8 cellular contexts compared by ENCODE assay signal in the genomic region with DNA sequence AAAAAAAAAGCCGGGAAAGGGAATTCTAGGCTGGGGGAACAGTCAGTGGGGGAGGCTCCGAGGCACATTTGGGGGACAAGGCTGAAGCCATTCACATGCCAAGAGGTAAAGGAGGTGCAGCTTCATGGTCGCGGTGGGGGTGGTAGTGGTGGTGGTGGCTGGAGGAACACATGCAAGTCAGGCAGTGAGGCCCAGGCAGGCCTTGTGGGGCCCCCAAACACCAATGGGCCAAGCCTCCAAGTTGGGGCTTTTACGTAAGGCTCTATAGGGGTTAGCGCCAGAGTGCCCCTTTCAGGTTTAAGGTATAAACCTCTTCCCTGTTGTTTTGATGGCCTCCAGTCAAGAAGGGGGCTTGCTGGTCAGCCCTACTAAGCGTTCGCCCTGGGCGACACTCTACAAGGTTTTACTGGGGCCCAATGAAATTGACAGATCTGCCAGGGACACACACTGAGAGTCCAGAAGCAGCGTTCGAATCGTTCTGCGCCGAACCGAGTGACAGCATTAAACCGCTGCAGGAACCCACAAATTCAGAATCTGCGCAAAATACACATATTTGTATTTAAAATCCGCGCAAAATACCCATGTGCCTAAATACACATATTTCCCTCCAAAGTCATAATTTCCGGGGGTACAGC. TPM values are rescaled to one million over a fixed set of nuclear protein-coding genes. Genes with fewer than 3 reads are reported as not detected.
DNase-seq lines count a peak whose midpoint lies in the region; ATAC-seq and TF ChIP-seq lines count a peak whose summit lies in the region.

No MANE protein-coding gene starts in this region.

- H3K4me3 ChIP-seq in heart right ventricle (peak overlapping the region; percentile 65 to 81 (median 78)), breast epithelium (peak overlapping the region; percentile 74 to 84 (median 77)), mesodermal cell (ENCODE audit: extremely low read depth, insufficient read depth, low read length, poor library complexity, severe bottlenecking) (peak overlapping the region; percentile 62), vagina (peak overlapping the region; percentile 54 to 87)

- peaks cover 0 to 28% (median 13%) of the 10 kb centered on the region in 9 donors for H3K36me3 ChIP-seq in heart right ventricle
- H3K36me3 ChIP-seq in breast epithelium, result peaks cover 7% of the 10 kb centered on the region
- H3K36me3 ChIP-seq in mesodermal cell (ENCODE audit: control insufficient read depth, insufficient read depth, low read length), result peaks cover 18% of the 10 kb centered on the region
- peaks cover 0 to 20% of the 10 kb centered on the region in 2 donors for H3K36me3 ChIP-seq in vagina

- ATAC-seq in heart right ventricle, result no peak

- H3K9me3 ChIP-seq in heart right ventricle (no peaks in the 10 kb centered on the region), breast epithelium (no peaks in the 10 kb centered on the region), mesodermal cell (ENCODE audit: control insufficient read depth, low read length) (no peaks in the 10 kb centered on the region), vagina (no peaks in the 10 kb centered on the region)

- H3K4me1 ChIP-seq in heart right ventricle, result peaks cover 3 to 38% (median 29%) of the 10 kb centered on the region in 9 donors
- peaks cover 0 to 4% of the 10 kb centered on the region in 2 donors for H3K4me1 ChIP-seq in breast epithelium
- peaks cover 4% of the 10 kb centered on the region for H3K4me1 ChIP-seq in mesodermal cell (ENCODE audit: control insufficient read depth, insufficient read depth, low read length, poor library complexity, severe bottlenecking)
- peaks cover 33% of the 10 kb centered on the region for H3K4me1 ChIP-seq in vagina

- no peaks in the 10 kb centered on the region for H3K27me3 ChIP-seq in heart right ventricle
- H3K27me3 ChIP-seq in breast epithelium, result no peaks in the 10 kb centered on the region
- H3K27me3 ChIP-seq in vagina, result no peaks in the 10 kb centered on the region

- TF ChIP-seq CTCF in heart right ventricle (IDR thresholded peaks at IDR 0.05) (no peak), breast epithelium (IDR thresholded peaks at IDR 0.05) (no peak), vagina (IDR thresholded peaks at IDR 0.05) (no peak)

- TF ChIP-seq POLR2A in breast epithelium (IDR thresholded peaks at IDR 0.05), result no peak
- TF ChIP-seq POLR2A in vagina (IDR thresholded peaks at IDR 0.05), result no peak

- 62 to 64% methylated on average over 19 to 20 of the region's 20 CpGs for WGBS in heart right ventricle, 2 donors
- 81 to 84% methylated on average over 16 to 19 of the region's 20 CpGs for WGBS in mesodermal cell (ENCODE audit: insufficient coverage in 2 of 2), 2 experiments

- intact Hi-C loops in heart right ventricle (cut with DNase I) (loop anchor here (1.0 to 5.0 kb wide), 5 partner anchors 27 to 37 kb away; a partner anchor contains a TSS), cardiac septum (cut with DNase I) (no loop called here), breast epithelium (cut with DNase I; ENCODE audit: low total_unique reads) (loop anchor here (2.0 to 10.0 kb wide), 2 partner anchors 35 to 115 kb away; no protein-coding TSS in a partner anchor), vagina (cut with DNase I) (loop anchor here (2.0 kb wide), 1 partner anchor 33 kb away; a partner anchor contains a TSS)

- H3K27ac ChIP-seq in heart right ventricle, result peak overlapping the region; percentile 94 to 100 (median 98)
- H3K27ac ChIP-seq in breast epithelium, result peak overlapping the region; percentile 96 to 98
- H3K27ac ChIP-seq in mesodermal cell (ENCODE audit: low read depth, low read length, severe bottlenecking), result peak overlapping the region; percentile 99
- peak overlapping the region; percentile 97 for H3K27ac ChIP-seq in vagina

- peak in 1 of 2 donors; percentile 30 for DNase-seq in heart right ventricle
- no peak for DNase-seq in cardiac septum (ENCODE audit: low spot score)
- no peak for DNase-seq in breast epithelium (ENCODE audit: low spot score in 2 of 2)
- DNase-seq in vagina (ENCODE audit: extremely low spot score in 2 of 2), result peak in 1 of 2 donors; percentile 88
- no peak for DNase-seq in HT-29 (ENCODE audit: low spot score)
- no peak for DNase-seq in superior temporal gyrus (ENCODE audit: extremely low spot score)
- no peak for DNase-seq in mucosa of gallbladder (ENCODE audit: low spot score)

RNA-seq across cellular contexts. Expression of a gene that starts 0.8 kb away (rescaled TPM):
- 10 to 100 TPM; 12.0 to 17.5 (median 14.7) TPM for total RNA-seq in heart right ventricle
- polyA plus RNA-seq in heart right ventricle, result 1 to 10 TPM; 7.2 to 9.8 TPM
- total RNA-seq in cardiac septum, result 12.5 TPM
- total RNA-seq in breast epithelium, result 10 to 100 TPM; 11.1 to 13.8 (median 11.8) TPM
- 3.9 TPM for polyA plus RNA-seq in mesodermal cell (2013, experiment 1 of 2)
- 2.9 TPM for polyA plus RNA-seq in mesodermal cell (2013, experiment 2 of 2)
- total RNA-seq in vagina, result 6.1 TPM
- 40.2 and 41.0 TPM in 2 replicates for total RNA-seq in HT-29 (2014; rRNA removed; shearing (Covaris generic))
- 16.2 TPM for total RNA-seq in mucosa of gallbladder

RNA-seq across cellular contexts. Expression of a gene that starts 23.4 kb away (rescaled TPM):
- total RNA-seq in heart right ventricle (10 to 100 TPM in 2 of 10 donors, 1 to 10 TPM in 8; 2.8 to 17.3 (median 5.0) TPM), cardiac septum (9.4 TPM), breast epithelium (10 to 100 TPM; 18.1 to 25.0 (median 22.0) TPM), vagina (26.5 TPM), mucosa of gallbladder (38.9 TPM)
- 10 to 100 TPM; 12.6 to 15.9 TPM for polyA plus RNA-seq in heart right ventricle
- 32.4 TPM for polyA plus RNA-seq in mesodermal cell (2013, experiment 1 of 2)
- 28.2 TPM for polyA plus RNA-seq in mesodermal cell (2013, experiment 2 of 2)
- 71.1 and 71.6 TPM in 2 replicates for total RNA-seq in HT-29 (2014; rRNA removed; shearing (Covaris generic))

RNA-seq across cellular contexts. Expression of a gene that starts 27.1 kb away (rescaled TPM):
- total RNA-seq in heart right ventricle (10 to 100 TPM; 36.3 to 48.7 (median 46.1) TPM), cardiac septum (39.5 TPM), breast epithelium (10 to 100 TPM; 23.3 to 32.3 (median 24.6) TPM), vagina (22.1 TPM), mucosa of gallbladder (44.9 TPM)
- polyA plus RNA-seq in heart right ventricle, result 10 to 100 TPM; 17.5 to 38.6 TPM
- polyA plus RNA-seq in mesodermal cell (2013, experiment 1 of 2), result 20.4 TPM
- polyA plus RNA-seq in mesodermal cell (2013, experiment 2 of 2), result 18.0 TPM
- total RNA-seq in HT-29 (2014; rRNA removed; shearing (Covaris generic)), result 23.8 and 27.3 TPM in 2 replicates

RNA-seq across cellular contexts. Expression of a gene that starts 33.0 kb away (rescaled TPM):
- total RNA-seq in heart right ventricle, result 10 to 100 TPM; 52.3 to 95.7 (median 67.7) TPM
- 10 to 100 TPM; 52.9 to 76.5 TPM for polyA plus RNA-seq in heart right ventricle
- total RNA-seq in cardiac septum, result 79.8 TPM
- total RNA-seq in breast epithelium, result 10 to 100 TPM; 55.5 to 69.8 (median 68.2) TPM
- polyA plus RNA-seq in mesodermal cell (2013, experiment 1 of 2), result 36.1 TPM
- 29.1 TPM for polyA plus RNA-seq in mesodermal cell (2013, experiment 2 of 2)
- 62.9 TPM for total RNA-seq in vagina
- total RNA-seq in HT-29 (2014; rRNA removed; shearing (Covaris generic)), result 205 and 222 TPM in 2 replicates
- total RNA-seq in mucosa of gallbladder, result 109 TPM

RNA-seq across cellular contexts. Expression of a gene that starts 38.3 kb away (rescaled TPM):
- under 1 TPM in 6 of 10 donors, not detected in 4; 0.16 to 0.47 (median 0.23) TPM for total RNA-seq in heart right ventricle
- polyA plus RNA-seq in heart right ventricle, result under 1 TPM; 0.07 to 0.29 TPM
- not detected for total RNA-seq in cardiac septum
- under 1 TPM in 2 of 3 donors, not detected in 1; 0.33 to 0.88 TPM for total RNA-seq in breast epithelium
- polyA plus RNA-seq in mesodermal cell (2013, experiment 1 of 2), result 0.26 TPM
- polyA plus RNA-seq in mesodermal cell (2013, experiment 2 of 2), result 0.46 TPM
- not detected for total RNA-seq in vagina
- total RNA-seq in HT-29 (2014; rRNA removed; shearing (Covaris generic)), result 0.81 and 0.92 TPM in 2 replicates
- total RNA-seq in mucosa of gallbladder, result 0.75 TPM
